Comparison of ENCODE assay signal across 9 cellular contexts in genomic region chr21:16195476-16195875, GRCh38.
DNase-seq lines count a peak whose midpoint lies in the region; ATAC-seq lines count a peak whose summit lies in the region.
"Had no signal": no experiment of that assay in that cellular context is flagged by ENCODE, and none has a peak within 500 bp of the region (broad histone marks: within the 10 kb centered on the region; RNA-seq: fewer than 3 reads in every experiment).

No MANE protein-coding gene starts in this region.

- peak; percentile 17 for DNase-seq in AG08395 (ENCODE audit: low spot score)
- DNase-seq in LHCN-M2 (ENCODE audit: low read depth): peak; percentile 72
- no peak for DNase-seq in natural killer cell treated with Interleukin-12 subunit alpha and Interleukin-12 subunit beta and Interleukin-15 and Interleukin-18, amount 100 ng/mL, for 72 hours (ENCODE audit: low spot score)
- DNase-seq: T1000 had no signal

- no peaks in the 10 kb centered on the region for H3K36me3 ChIP-seq in ectodermal cell (ENCODE audit: control insufficient read depth, insufficient read depth, low read length)

- H3K4me1 Mint-ChIP-seq in natural killer cell treated with Interleukin-12 subunit alpha and Interleukin-12 subunit beta and Interleukin-15 and Interleukin-18, amount 100 ng/mL, for 72 hours (ENCODE audit: low read depth in 2 of 2): no peaks in the 10 kb centered on the region

- no peak for ATAC-seq in natural killer cell treated with Interleukin-12 subunit alpha and Interleukin-12 subunit beta and Interleukin-15 and Interleukin-18, amount 100 ng/mL, for 72 hours
- ATAC-seq in HG02642 (IDR thresholded peaks at IDR 0.05; ENCODE audit: poor library complexity, unreplicated experiment): no peak
- ATAC-seq in GM21576 (IDR thresholded peaks at IDR 0.05; ENCODE audit: unreplicated experiment): no peak
- ATAC-seq in HG02678 (IDR thresholded peaks at IDR 0.05; ENCODE audit: unreplicated experiment): no peak
- ATAC-seq in GM18861 (IDR thresholded peaks at IDR 0.05; ENCODE audit: unreplicated experiment): no peak

- peak overlapping the region; percentile 68 for H3K27ac ChIP-seq in ectodermal cell (ENCODE audit: insufficient read depth, low read depth, low read length, poor library complexity, severe bottlenecking)

- peak overlapping the region; percentile 27 for H3K4me3 Mint-ChIP-seq in natural killer cell treated with Interleukin-12 subunit alpha and Interleukin-12 subunit beta and Interleukin-15 and Interleukin-18, amount 100 ng/mL, for 72 hours

- H3K9me3 Mint-ChIP-seq in natural killer cell treated with Interleukin-12 subunit alpha and Interleukin-12 subunit beta and Interleukin-15 and Interleukin-18, amount 100 ng/mL, for 72 hours: peaks cover 7% of the 10 kb centered on the region

- no peaks in the 10 kb centered on the region for H3K27me3 ChIP-seq in ectodermal cell (ENCODE audit: control insufficient read depth, insufficient read depth, low read length, poor library complexity, severe bottlenecking)

- no peaks in the 10 kb centered on the region for H3K9me3 ChIP-seq in ectodermal cell (ENCODE audit: control insufficient read depth, low read length)

- no peaks in the 10 kb centered on the region for H3K27me3 Mint-ChIP-seq in natural killer cell treated with Interleukin-12 subunit alpha and Interleukin-12 subunit beta and Interleukin-15 and Interleukin-18, amount 100 ng/mL, for 72 hours

- no peak overlapping the region for H3K27ac Mint-ChIP-seq in natural killer cell treated with Interleukin-12 subunit alpha and Interleukin-12 subunit beta and Interleukin-15 and Interleukin-18, amount 100 ng/mL, for 72 hours

- peaks cover 16% of the 10 kb centered on the region for H3K4me1 ChIP-seq in ectodermal cell (ENCODE audit: control insufficient read depth, insufficient read depth, low read length)

- no peak overlapping the region for H3K4me3 ChIP-seq in ectodermal cell (ENCODE audit: insufficient read depth, low read depth, low read length)

- no peaks in the 10 kb centered on the region for H3K36me3 Mint-ChIP-seq in natural killer cell treated with Interleukin-12 subunit alpha and Interleukin-12 subunit beta and Interleukin-15 and Interleukin-18, amount 100 ng/mL, for 72 hours

- 94 to 96% methylated on average over 2 to 3 of the region's 4 CpGs for WGBS in ectodermal cell, 2 experiments
